Comparison of ENCODE assay signal across 12 cellular contexts in the genomic region with DNA sequence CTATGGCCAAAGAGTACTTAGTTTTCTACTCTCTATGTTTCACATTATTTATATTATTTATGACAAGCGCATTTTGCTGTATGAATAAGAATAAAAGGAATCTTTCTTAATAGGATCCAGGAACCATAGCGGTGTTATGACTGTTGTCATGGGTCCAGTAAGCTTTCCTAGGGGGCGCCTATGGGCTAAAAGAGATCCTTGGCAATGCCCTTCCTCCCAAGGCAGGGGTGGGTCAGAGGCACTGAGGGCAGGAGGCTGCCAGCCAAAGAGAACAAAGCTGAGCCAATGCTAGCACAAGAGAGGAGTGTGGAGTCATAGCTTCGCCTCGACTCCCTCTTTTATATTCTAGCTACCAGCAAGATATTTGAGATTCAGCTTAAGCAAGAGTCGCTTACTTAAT.
DNase-seq lines count a peak whose midpoint lies in the region; ATAC-seq, FAIRE-seq and TF ChIP-seq lines count a peak whose summit lies in the region.
"Had no signal": no experiment of that assay in that cellular context is flagged by ENCODE, and none has a peak within 500 bp of the region (broad histone marks: within the 10 kb centered on the region; RNA-seq: fewer than 3 reads in every experiment).

No MANE protein-coding gene starts in this region.

- no peak overlapping the region for H3K4me2 ChIP-seq in astrocyte (ENCODE audit: low read length)
- H3K4me2 ChIP-seq: hepatocyte had no signal

- peaks cover 4% of the 10 kb centered on the region for H3K27me3 Mint-ChIP-seq in astrocyte (ENCODE audit: low read depth, unreplicated experiment)

- ATAC-seq in GM18858 (IDR thresholded peaks at IDR 0.05; ENCODE audit: unreplicated experiment) = no peak
- ATAC-seq in gastrocnemius medialis = no peak

- H2AFZ ChIP-seq in astrocyte (ENCODE audit: low read depth, low read length) = peak overlapping the region; percentile 2
- H2AFZ ChIP-seq: hepatocyte had no signal

- no peak overlapping the region for H3K9ac ChIP-seq in astrocyte (ENCODE audit: low read length)

- peaks cover 23% of the 10 kb centered on the region for H3K4me1 Mint-ChIP-seq in astrocyte (ENCODE audit: low read depth, unreplicated experiment)

- POLR2A ChIA-PET in HEK293T (lab: Yijun Ruan, JAX) = no interaction called here

- no peak for TF ChIP-seq CTCF in astrocyte (IDR thresholded peaks at IDR 0.05; ENCODE audit: insufficient read depth, low read depth, low read length)
- no peak for TF ChIP-seq CTCF in coronary artery (IDR thresholded peaks at IDR 0.05)
- TF ChIP-seq CTCF in gastrocnemius medialis (IDR thresholded peaks at IDR 0.05 in 4 of 5, conservative IDR thresholded peaks at IDR 0.05 in 1 of 5) = no peak

- TF ChIP-seq POLR2A in gastrocnemius medialis (IDR thresholded peaks at IDR 0.05) = no peak

- H3K36me3 Mint-ChIP-seq in astrocyte (ENCODE audit: low read depth, unreplicated experiment) = no peaks in the 10 kb centered on the region

- H3K27me3 ChIP-seq in astrocyte (ENCODE audit: insufficient read depth, low read length) (no peaks in the 10 kb centered on the region), gastrocnemius medialis (no peaks in the 10 kb centered on the region)
- H3K27me3 ChIP-seq: hepatocyte had no signal

- H4K20me1 ChIP-seq in astrocyte (ENCODE audit: insufficient read depth, low read length) = no peaks in the 10 kb centered on the region

- CTCF ChIA-PET in HEK293T (lab: Yijun Ruan, JAX) = no interaction called here

- intact Hi-C loops in gastrocnemius medialis (cut with DNase I; ENCODE audit: low total_unique reads) = no loop called here

- H3K36me3 ChIP-seq in astrocyte (ENCODE audit: insufficient read depth, low read length) (no peaks in the 10 kb centered on the region), gastrocnemius medialis (no peaks in the 10 kb centered on the region)

- H3K27ac ChIP-seq in astrocyte (ENCODE audit: low read depth, low read length) (no peak overlapping the region), coronary artery (no peak overlapping the region), gastrocnemius medialis (no peak overlapping the region)
- H3K27ac ChIP-seq: hepatocyte had no signal

- H3K79me2 ChIP-seq in astrocyte (ENCODE audit: insufficient read depth, low read length) = no peaks in the 10 kb centered on the region
- H3K79me2 ChIP-seq: hepatocyte had no signal

- in situ Hi-C loops in gastrocnemius medialis (cut with MboI; ENCODE audit: low sequenced_read_pairs in 4 of 4) = no loop called here

- no peak overlapping the region for H3K4me3 Mint-ChIP-seq in astrocyte (ENCODE audit: unreplicated experiment)

- DNase-seq in A172 (ENCODE audit: low spot score) = peak; percentile 46
- DNase-seq in HEK293T (ENCODE audit: extremely low spot score) = peak; percentile 42
- DNase-seq in astrocyte (ENCODE audit: low read depth) = peak; percentile 38
- DNase-seq in iPS-NIHi11 (ENCODE audit: low spot score) = peak; percentile 70
- no peak for DNase-seq in coronary artery (ENCODE audit: low spot score)
- no peak for DNase-seq in SIG-M5 (lab: John Stamatoyannopoulos, UW)
- DNase-seq in gastrocnemius medialis = no peak
- DNase-seq: activated CD4-positive, alpha-beta T cell treated with anti-CD3 and anti-CD28 coated beads, Interleukin-2, amount 50 U/mL, for 48 hours; NCI-H187; stimulated activated CD4-positive, alpha-beta T cell treated with anti-CD3 and anti-CD28 coated beads, Interleukin-12 subunit alpha, Interleukin-12 subunit beta, amount 100 ng/mL, for 4 hours had no signal

- H3K4me1 ChIP-seq in astrocyte (ENCODE audit: insufficient read depth, low read length) (no peaks in the 10 kb centered on the region), gastrocnemius medialis (no peaks in the 10 kb centered on the region)

- H3K9me3 ChIP-seq in astrocyte (ENCODE audit: insufficient read depth, low read depth, low read length) = no peaks in the 10 kb centered on the region
- no peaks in the 10 kb centered on the region for H3K9me3 ChIP-seq in gastrocnemius medialis

- H3K4me3 ChIP-seq in astrocyte (ENCODE audit: insufficient read depth, low read depth, low read length) (no peak overlapping the region), coronary artery (no peak overlapping the region), gastrocnemius medialis (no peak overlapping the region)
- H3K4me3 ChIP-seq: hepatocyte had no signal

- H3K27ac Mint-ChIP-seq in astrocyte (ENCODE audit: unreplicated experiment) = no peak overlapping the region

- peaks cover 2% of the 10 kb centered on the region for H3K9me3 Mint-ChIP-seq in astrocyte (ENCODE audit: unreplicated experiment)

- no peak for FAIRE-seq in astrocyte (lab: Jason Lieb, UNC)

TF ChIP-seq in HEK293T, 16 proteins besides CTCF, POLR2A, EP300 and RAD21:
- TF ChIP-seq FOXM1 (IDR thresholded peaks at IDR 0.05; ENCODE audit: borderline replicate concordance) (no peak), ARNT (IDR thresholded peaks at IDR 0.05) (no peak), SUZ12 (IDR thresholded peaks at IDR 0.05) (no peak), FOXA1 (IDR thresholded peaks at IDR 0.05) (no peak), FOXK2 (IDR thresholded peaks at IDR 0.05) (no peak), CTBP1 (IDR thresholded peaks at IDR 0.05; ENCODE audit: borderline replicate concordance) (no peak), HDGF (IDR thresholded peaks at IDR 0.05; ENCODE audit: borderline replicate concordance) (no peak), L3MBTL2 (conservative IDR thresholded peaks at IDR 0.05) (no peak), TARDBP (IDR thresholded peaks at IDR 0.05) (no peak), SP1 (IDR thresholded peaks at IDR 0.05) (no peak), ZNF384 (IDR thresholded peaks at IDR 0.05) (no peak), LEF1 (IDR thresholded peaks at IDR 0.05; ENCODE audit: borderline replicate concordance) (no peak)

Comparison
In these comparisons a context has a peak if more than half of its experiments do, and no peak if none do; other contexts are left out.
1. DNase-seq: peak in A172 (single experiment), HEK293T (single experiment), astrocyte (single experiment) and iPS-NIHi11 (single experiment); none in coronary artery (single experiment), SIG-M5 (single experiment) and gastrocnemius medialis (0 of 2).